11 cellular contexts compared by ENCODE assay signal in the genomic region with DNA sequence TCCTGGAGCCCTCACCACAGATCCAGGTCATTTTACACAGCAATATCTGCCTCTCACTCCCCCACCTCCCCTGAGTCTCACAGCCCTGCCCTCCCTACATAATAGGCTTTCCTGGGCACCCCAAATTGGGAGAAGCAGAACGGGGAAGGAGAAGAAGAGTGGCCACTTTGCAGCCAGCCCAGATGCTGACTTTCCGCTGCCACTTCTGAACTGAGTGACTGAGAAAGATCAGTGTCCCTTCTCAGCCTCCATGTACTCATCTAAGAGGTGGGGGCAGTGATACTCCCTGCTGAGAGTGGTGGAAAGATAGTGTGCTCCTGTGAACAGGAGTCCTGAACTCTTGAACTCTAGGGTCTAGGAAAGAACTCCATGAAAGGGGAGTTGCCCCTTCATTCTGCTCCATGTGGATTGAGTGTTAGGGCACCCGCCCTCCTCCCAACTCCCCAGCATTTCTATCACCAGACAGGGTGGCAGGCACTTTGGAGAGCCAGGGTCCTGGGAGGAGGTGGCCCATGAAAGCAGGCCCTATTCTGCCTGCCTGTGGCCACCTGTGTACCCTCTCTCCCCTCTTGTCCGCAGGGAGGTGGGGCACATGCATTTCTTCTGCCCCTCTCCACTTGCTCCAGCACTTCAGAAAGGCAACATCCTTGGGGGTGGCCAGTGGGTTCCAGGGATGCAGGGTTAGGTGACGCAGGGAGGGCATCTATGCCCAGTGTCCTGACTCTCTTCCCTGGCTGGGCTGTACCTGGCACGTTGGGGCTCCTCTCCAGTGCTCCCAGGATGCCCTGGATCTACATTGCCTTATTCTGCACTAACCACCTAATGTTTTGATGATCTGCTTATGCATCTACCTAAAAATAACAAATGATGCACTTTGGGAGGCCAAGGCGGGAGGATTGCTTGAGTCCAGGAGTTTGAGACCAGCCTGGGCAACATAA. TPM values are rescaled to one million over a fixed set of nuclear protein-coding genes. Genes with fewer than 3 reads are reported as not detected.
DNase-seq lines count a peak whose midpoint lies in the region; ATAC-seq, FAIRE-seq and TF ChIP-seq lines count a peak whose summit lies in the region.
"Had no signal": no experiment of that assay in that cellular context is flagged by ENCODE, and none has a peak within 500 bp of the region (broad histone marks: within the 10 kb centered on the region; RNA-seq: fewer than 3 reads in every experiment).

No MANE protein-coding gene starts in this region.

- TF ChIP-seq RAD21 in H1 (IDR thresholded peaks at IDR 0.05 in 1 of 2, conservative IDR thresholded peaks at IDR 0.05 in 1 of 2; ENCODE audit: low read depth in 2 of 2, low read length in 2 of 2), result no peak

- H4K20me1 ChIP-seq in H1 (replicated peaks in 1 of 2; ENCODE audit: control insufficient read depth in 1 of 2, insufficient read depth in 2 of 2, low read length in 2 of 2), result no peaks in the 10 kb centered on the region

- peak overlapping the region; percentile 90 for H3K27ac Mint-ChIP-seq in activated T-cell treated with anti-CD3 and anti-CD28 coated beads, Interleukin-2, amount 50 U/mL, for 24 hours
- H3K27ac Mint-ChIP-seq in stimulated activated naive B cell treated with anti-CD40 and anti-IgM and Interleukin-4, amounts not matched to agents 10 μg/mL and 1 μg/mL and 100 μg/mL, for 72 hours, result no peak overlapping the region

- H2BK5ac ChIP-seq in H1 (ENCODE audit: low read depth, low read length), result no peak overlapping the region

- no peak overlapping the region for H3K4me3 ChIP-seq in RWPE2 (ENCODE audit: severe bottlenecking)
- no peak overlapping the region for H3K4me3 ChIP-seq in H1 (ENCODE audit: extremely low read depth in 1 of 4, insufficient read depth in 2 of 4, low read depth in 3 of 4, low read length in 4 of 4)
- H3K4me3 ChIP-seq: dorsolateral prefrontal cortex had no signal

- H3K56ac ChIP-seq in H1 (replicated peaks; ENCODE audit: insufficient read length, low read depth, low read length), result no peak overlapping the region

- TF ChIP-seq CTCF in RWPE2 (IDR thresholded peaks at IDR 0.05; ENCODE audit: poor library complexity, severe bottlenecking), result no peak
- TF ChIP-seq CTCF in H1 (IDR thresholded peaks at IDR 0.05; ENCODE audit: control extremely low read depth in 1 of 3, insufficient read depth in 1 of 3, low read depth in 1 of 3, low read length in 3 of 3), result no peak

- no peaks in the 10 kb centered on the region for H3K79me1 ChIP-seq in H1 (ENCODE audit: low read depth, low read length)

- H2AFZ ChIP-seq in H1 (ENCODE audit: low read length), result peak overlapping the region; percentile 46; the same call in 1 of the 2 replicates

- ATAC-seq in RWPE2 (ENCODE audit: low read depth), result peak; percentile 1; the same call in 1 of the 3 replicates
- ATAC-seq in stimulated activated naive B cell treated with anti-CD40 and anti-IgM and Interleukin-4, amounts not matched to agents 10 μg/mL and 1 μg/mL and 100 μg/mL, for 72 hours (replicated peaks), result no peak

- no peak for DNase-seq in activated T-cell treated with anti-CD3 and anti-CD28 coated beads, Interleukin-2, amount 50 U/mL, for 24 hours
- no peak for DNase-seq in activated T-cell treated with anti-CD3 and anti-CD28 coated beads, Interleukin-2, amount 50 U/mL, for 1 hour
- DNase-seq in RWPE2 (ENCODE audit: low spot score) (no peak), H1 (ENCODE audit: low read depth in 1 of 2, low spot score in 2 of 2) (no peak), NCI-H82 treated with DMSO at 0.1 percent for 48 hours (lab: John Stamatoyannopoulos, UW; ENCODE audit: unreplicated experiment) (no peak), GF-D8 (lab: John Stamatoyannopoulos, UW) (no peak)
- DNase-seq in stimulated activated naive B cell treated with anti-CD40 and anti-IgM and Interleukin-4, amounts not matched to agents 10 μg/mL and 1 μg/mL and 100 μg/mL, for 72 hours, result no peak
- DNase-seq in stimulated activated CD4-positive, alpha-beta T cell treated with anti-CD3 and anti-CD28 coated beads, Interleukin-15, amount 100 ng/mL, for 24 hours, result no peak
- DNase-seq: midbrain, NCI-H748 treated with DMSO at 0.1 percent for 48 hours had no signal

- no peak overlapping the region for H3K4ac ChIP-seq in H1 (replicated peaks; ENCODE audit: insufficient read length, low read depth, low read length)

- H3K9ac ChIP-seq in H1 (replicated peaks in 1 of 4; ENCODE audit: extremely low read depth in 1 of 4, low read depth in 3 of 4, low read length in 3 of 4), result no peak overlapping the region

- peaks cover 30% of the 10 kb centered on the region for H3K4me1 Mint-ChIP-seq in activated T-cell treated with anti-CD3 and anti-CD28 coated beads, Interleukin-2, amount 50 U/mL, for 24 hours (ENCODE audit: low read depth)
- H3K4me1 Mint-ChIP-seq in stimulated activated naive B cell treated with anti-CD40 and anti-IgM and Interleukin-4, amounts not matched to agents 10 μg/mL and 1 μg/mL and 100 μg/mL, for 72 hours, result peaks cover 20 to 25% of the 10 kb centered on the region in 2 donors

- no peak overlapping the region for H4K5ac ChIP-seq in H1 (ENCODE audit: insufficient read length, low read depth, low read length)

- 82% methylated on average over 6 of the region's 7 CpGs; no CpG with 5 or more reads in 1 of the 2 experiments for WGBS in H1 (ENCODE audit: extremely low coverage in 1 of 2, insufficient coverage in 1 of 2, insufficient read length in 1 of 2, insufficient replicate concordance in 2 of 2, low coverage in 1 of 2, low lambda C conversion rate in 2 of 2, missing lambda C conversion rate in 1 of 2), 2 experiments

- H4K91ac ChIP-seq in H1 (replicated peaks; ENCODE audit: insufficient read length, low read length), result no peak overlapping the region

- H3K27me3 Mint-ChIP-seq in activated T-cell treated with anti-CD3 and anti-CD28 coated beads, Interleukin-2, amount 50 U/mL, for 24 hours, result no peaks in the 10 kb centered on the region
- H3K27me3 Mint-ChIP-seq in stimulated activated naive B cell treated with anti-CD40 and anti-IgM and Interleukin-4, amounts not matched to agents 10 μg/mL and 1 μg/mL and 100 μg/mL, for 72 hours, result peaks cover 14 to 19% of the 10 kb centered on the region in 2 donors

- no peak overlapping the region for H3K14ac ChIP-seq in H1 (ENCODE audit: insufficient read length)

- H3K36me3 ChIP-seq in RWPE2 (ENCODE audit: low read depth) (no peaks in the 10 kb centered on the region), H1 (ENCODE audit: control insufficient read depth in 2 of 4, insufficient read depth in 4 of 4, low read length in 3 of 4) (no peaks in the 10 kb centered on the region)

- H3K9me3 ChIP-seq in RWPE2 (ENCODE audit: severe bottlenecking) (peaks cover 3% of the 10 kb centered on the region), H1 (ENCODE audit: insufficient read depth in 2 of 2, low read depth in 1 of 2, low read length in 1 of 2) (no peaks in the 10 kb centered on the region)

- H2BK15ac ChIP-seq in H1 (ENCODE audit: low read length), result 0 out of 2 replicates have a peak overlapping the region, but pooled peaks have one; percentile 26

- H3K27ac ChIP-seq in RWPE2 (ENCODE audit: poor library complexity, severe bottlenecking) (peak overlapping the region; percentile 44), H1 (ENCODE audit: low read depth, low read length) (no peak overlapping the region)
- H3K27ac ChIP-seq: dorsolateral prefrontal cortex had no signal

- no peak overlapping the region for H3K4me2 ChIP-seq in H1 (ENCODE audit: insufficient read depth in 1 of 2, low read depth in 2 of 2, low read length in 2 of 2)

- H2BK20ac ChIP-seq in H1 (ENCODE audit: low read length), result peak overlapping the region; percentile 38; the same call in 1 of the 2 replicates

- POLR2A ChIA-PET in H1 (lab: Charles Lee; ENCODE audit: partially characterized antibody), result interaction anchor here (0.8 to 2.7 kb wide), 2 partner anchors 10 to 44 kb away, joined by 3 to 18 read pairs; a partner anchor contains a TSS

- no peaks in the 10 kb centered on the region for H3K27me3 ChIP-seq in RWPE2 (ENCODE audit: insufficient read depth, poor library complexity, severe bottlenecking)
- no peaks in the 10 kb centered on the region for H3K27me3 ChIP-seq in H1 (replicated peaks in 1 of 4; ENCODE audit: control insufficient read depth in 3 of 4, extremely low read depth in 1 of 4, insufficient read depth in 3 of 4, low read length in 3 of 4)
- H3K27me3 ChIP-seq: dorsolateral prefrontal cortex had no signal

- TF ChIP-seq POLR2A in H1 (IDR thresholded peaks at IDR 0.05; ENCODE audit: control extremely low read depth in 1 of 2, low read depth in 2 of 2, low read length in 2 of 2), result no peak

- no peak overlapping the region for H2AK5ac ChIP-seq in H1 (ENCODE audit: low read depth, low read length)

- H2BK120ac ChIP-seq in H1 (replicated peaks; ENCODE audit: low read depth, low read length), result no peak overlapping the region

- H3K23me2 ChIP-seq in H1 (ENCODE audit: low read depth, low read length), result no peaks in the 10 kb centered on the region

- no peak overlapping the region for H3K23ac ChIP-seq in H1 (ENCODE audit: insufficient read length)

- no peaks in the 10 kb centered on the region for H3K79me2 ChIP-seq in H1 (ENCODE audit: control insufficient read depth in 1 of 2, insufficient read depth in 2 of 2, low read length in 2 of 2)

- no peaks in the 10 kb centered on the region for H3K36me3 Mint-ChIP-seq in activated T-cell treated with anti-CD3 and anti-CD28 coated beads, Interleukin-2, amount 50 U/mL, for 24 hours (ENCODE audit: low read depth)
- H3K36me3 Mint-ChIP-seq in stimulated activated naive B cell treated with anti-CD40 and anti-IgM and Interleukin-4, amounts not matched to agents 10 μg/mL and 1 μg/mL and 100 μg/mL, for 72 hours, result no peaks in the 10 kb centered on the region

- H3K18ac ChIP-seq in H1 (ENCODE audit: extremely low read depth, low read length), result no peak overlapping the region

- H2BK12ac ChIP-seq in H1 (ENCODE audit: low read depth, low read length), result no peak overlapping the region

- no peak overlapping the region for H4K8ac ChIP-seq in H1 (ENCODE audit: extremely low read depth, insufficient read depth, low read length)

- no peak for FAIRE-seq in H1 (lab: Jason Lieb, UNC)

- H3K9me3 Mint-ChIP-seq in activated T-cell treated with anti-CD3 and anti-CD28 coated beads, Interleukin-2, amount 50 U/mL, for 24 hours, result peaks cover 4% of the 10 kb centered on the region
- H3K9me3 Mint-ChIP-seq in stimulated activated naive B cell treated with anti-CD40 and anti-IgM and Interleukin-4, amounts not matched to agents 10 μg/mL and 1 μg/mL and 100 μg/mL, for 72 hours, result peaks cover 4 to 5% of the 10 kb centered on the region in 2 donors

- CTCF ChIA-PET in H1 (lab: Charles Lee; ENCODE audit: partially characterized antibody), result interaction anchor here (0.8 to 7.2 kb wide), 11 partner anchors 11 to 355 kb away, joined by 3 to 61 read pairs (median 7); no protein-coding TSS in a partner anchor

- H3K4me1 ChIP-seq in RWPE2 (ENCODE audit: insufficient read depth, poor library complexity, severe bottlenecking) (peaks cover 17% of the 10 kb centered on the region), H1 (replicated peaks in 1 of 4; ENCODE audit: control insufficient read depth in 3 of 4, insufficient read depth in 4 of 4, low read length in 3 of 4) (peaks cover 0 to 8% (median 0%) of the 10 kb centered on the region in 4 experiments; a peak in 4 of 7 replicates)

- TF ChIP-seq EP300 in H1 (IDR thresholded peaks at IDR 0.05; ENCODE audit: borderline replicate concordance in 1 of 2, low read depth in 2 of 2, low read length in 2 of 2), result no peak

- no peak overlapping the region for H3K4me3 Mint-ChIP-seq in activated T-cell treated with anti-CD3 and anti-CD28 coated beads, Interleukin-2, amount 50 U/mL, for 24 hours
- peak overlapping the region; percentile 25 to 43 for H3K4me3 Mint-ChIP-seq in stimulated activated naive B cell treated with anti-CD40 and anti-IgM and Interleukin-4, amounts not matched to agents 10 μg/mL and 1 μg/mL and 100 μg/mL, for 72 hours

RNA-seq across cellular contexts. Expression of a gene that starts 38.3 kb away (rescaled TPM):
- total RNA-seq in H1 (2021; fragmentation: NEBNext Ultra II Directional; extraction: Animal tissue kit (Norgen Biotek cat#: 25700)), result 48.3 and 52.1 TPM in 2 replicates
- 121 and 129 TPM in 2 replicates for polyA plus RNA-seq in H1 (2011; rRNA removed)
- polyA plus RNA-seq in H1 (2011; cell fraction: cytosol; rRNA removed), result 115 TPM
- 95.2 TPM for polyA plus RNA-seq in H1 (2011; cell fraction: nucleus; rRNA removed)
- 70.4 to 84.7 TPM (median 74.9 TPM) in 4 replicates for polyA plus RNA-seq in H1 (2012, experiment 1 of 2)
- polyA plus RNA-seq in H1 (2012, experiment 2 of 2), result 103 TPM
- polyA plus RNA-seq in H1 (2013, experiment 1 of 2), result 61.3 TPM
- polyA plus RNA-seq in H1 (2013, experiment 2 of 2), result 58.7 TPM
- polyA minus RNA-seq in H1 (2011; rRNA and poly(A)+ RNA removed), result 95.6 and 97.8 TPM in 2 replicates
- polyA minus RNA-seq in H1 (2011; cell fraction: cytosol; rRNA and poly(A)+ RNA removed), result 36.3 TPM
- 63.1 TPM for polyA minus RNA-seq in H1 (2011; cell fraction: nucleus; rRNA and poly(A)+ RNA removed)

RNA-seq across cellular contexts. Expression of a gene that starts 44.1 kb away (rescaled TPM):
- total RNA-seq in H1 (2021; fragmentation: NEBNext Ultra II Directional; extraction: Animal tissue kit (Norgen Biotek cat#: 25700)), result 40.7 and 42.2 TPM in 2 replicates
- polyA plus RNA-seq in H1 (2011; rRNA removed), result 58.5 and 78.3 TPM in 2 replicates
- polyA plus RNA-seq in H1 (2011; cell fraction: cytosol; rRNA removed), result 91.7 TPM
- polyA plus RNA-seq in H1 (2011; cell fraction: nucleus; rRNA removed), result 197 TPM
- polyA plus RNA-seq in H1 (2012, experiment 1 of 2), result 39.9 to 45.4 TPM (median 43.0 TPM) in 4 replicates
- polyA plus RNA-seq in H1 (2012, experiment 2 of 2), result 28.1 TPM
- 33.6 TPM for polyA plus RNA-seq in H1 (2013, experiment 1 of 2)
- 37.0 TPM for polyA plus RNA-seq in H1 (2013, experiment 2 of 2)
- polyA minus RNA-seq in H1 (2011; rRNA and poly(A)+ RNA removed), result 167 and 198 TPM in 2 replicates
- 42.9 TPM for polyA minus RNA-seq in H1 (2011; cell fraction: cytosol; rRNA and poly(A)+ RNA removed)
- 91.6 TPM for polyA minus RNA-seq in H1 (2011; cell fraction: nucleus; rRNA and poly(A)+ RNA removed)
